In genomic region chr2:204944927-204945326, GRCh38 we compare ENCODE assay signal across 13 cellular contexts.
A peak's percentile ranks its signal among the peaks of the same experiment; 100 is the strongest.
DNase-seq lines count a peak whose midpoint lies in the region; TF ChIP-seq lines count a peak whose summit lies in the region.
"Had no signal": no experiment of that assay in that cellular context is flagged by ENCODE, and none has a peak within 500 bp of the region (broad histone marks: within the 10 kb centered on the region; RNA-seq: fewer than 3 reads in every experiment).

No MANE protein-coding gene starts in this region.

- H3K27me3 Mint-ChIP-seq in activated naive CD4-positive, alpha-beta T cell treated with anti-CD3 and anti-CD28 coated beads, Interleukin-2, amount 50 U/mL, for 24 hours = no peaks in the 10 kb centered on the region
- H3K27me3 Mint-ChIP-seq in nephron progenitor cell (ENCODE audit: low read depth, poor library complexity) = no peaks in the 10 kb centered on the region
- H3K27me3 Mint-ChIP-seq: CD8-positive, alpha-beta memory T cell had no signal

- peak overlapping the region; percentile 14 for H3K27ac Mint-ChIP-seq in activated naive CD4-positive, alpha-beta T cell treated with anti-CD3 and anti-CD28 coated beads, Interleukin-2, amount 50 U/mL, for 24 hours
- no peak overlapping the region for H3K27ac Mint-ChIP-seq in nephron progenitor cell
- H3K27ac Mint-ChIP-seq: CD14-positive monocyte; CD8-positive, alpha-beta memory T cell had no signal

- no peak overlapping the region for H3K4me3 Mint-ChIP-seq in activated naive CD4-positive, alpha-beta T cell treated with anti-CD3 and anti-CD28 coated beads, Interleukin-2, amount 50 U/mL, for 24 hours
- no peak overlapping the region for H3K4me3 Mint-ChIP-seq in nephron progenitor cell
- H3K4me3 Mint-ChIP-seq: CD14-positive monocyte; CD8-positive, alpha-beta memory T cell had no signal

- H3K36me3 Mint-ChIP-seq in activated naive CD4-positive, alpha-beta T cell treated with anti-CD3 and anti-CD28 coated beads, Interleukin-2, amount 50 U/mL, for 24 hours = peaks cover 24% of the 10 kb centered on the region
- H3K36me3 Mint-ChIP-seq in nephron progenitor cell (ENCODE audit: low read depth) = peaks cover 34% of the 10 kb centered on the region
- H3K36me3 Mint-ChIP-seq: CD14-positive monocyte had no signal

- no peaks in the 10 kb centered on the region for H3K9me3 ChIP-seq in thyroid gland
- H3K9me3 ChIP-seq: BE2C had no signal

- H3K27ac ChIP-seq in C4-2B (peak overlapping the region; percentile 54; the same call in 1 of the 2 replicates), VCaP (peak overlapping the region; percentile 88), thyroid gland (no peak overlapping the region)
- H3K27ac ChIP-seq: GM23248 had no signal

- H3K4me1 Mint-ChIP-seq in activated naive CD4-positive, alpha-beta T cell treated with anti-CD3 and anti-CD28 coated beads, Interleukin-2, amount 50 U/mL, for 24 hours = peaks cover 77% of the 10 kb centered on the region
- H3K4me1 Mint-ChIP-seq in nephron progenitor cell = peaks cover 48% of the 10 kb centered on the region
- H3K4me1 Mint-ChIP-seq: CD14-positive monocyte had no signal

- no peaks in the 10 kb centered on the region for H3K27me3 ChIP-seq in thyroid gland
- H3K27me3 ChIP-seq: BE2C had no signal

- WGBS in thyroid gland, 2 donors = 94 to 98% methylated on average over 3 of the region's 3 CpGs

- no peak for DNase-seq in activated naive CD4-positive, alpha-beta T cell treated with Interleukin-2 at 50 U/mL for 16 hours
- DNase-seq in nephron progenitor cell = no peak
- DNase-seq in thyroid gland = no peak
- DNase-seq in GM03348 (ENCODE audit: low spot score) = no peak
- DNase-seq: BE2C; CD8-positive, alpha-beta memory T cell; GM23248; KBM-7 had no signal

- no peak overlapping the region for H3K4me3 ChIP-seq in thyroid gland (replicated peaks in 1 of 3)
- H3K4me3 ChIP-seq: GM12878, GM23248 had no signal

- H3K9me3 Mint-ChIP-seq in activated naive CD4-positive, alpha-beta T cell treated with anti-CD3 and anti-CD28 coated beads, Interleukin-2, amount 50 U/mL, for 24 hours = peaks cover 32% of the 10 kb centered on the region
- peaks cover 39% of the 10 kb centered on the region for H3K9me3 Mint-ChIP-seq in nephron progenitor cell

- no peaks in the 10 kb centered on the region for H3K36me3 ChIP-seq in thyroid gland
- H3K36me3 ChIP-seq: BE2C had no signal

- H3K4me1 ChIP-seq in thyroid gland = peaks cover 0 to 3% of the 10 kb centered on the region in 2 donors
- H3K4me1 ChIP-seq: BE2C had no signal

- TF ChIP-seq POLR2A in thyroid gland (IDR thresholded peaks at IDR 0.05) = no peak

- intact Hi-C loops in thyroid gland (cut with DNase I) = no loop called here

- TF ChIP-seq CTCF in C4-2B (conservative IDR thresholded peaks at IDR 0.05) (no peak), VCaP (conservative IDR thresholded peaks at IDR 0.05) (no peak), nephron progenitor cell (IDR thresholded peaks at IDR 0.05) (no peak), thyroid gland (IDR thresholded peaks at IDR 0.05) (no peak)

Comparison
In these comparisons a context has a peak if more than half of its experiments do, and no peak if none do; other contexts are left out.
1. H3K27ac ChIP-seq: peak in C4-2B (single experiment) and VCaP (single experiment); none in thyroid gland (0 of 3).